ENCODE assay signal across 10 cellular contexts in the genomic region with DNA sequence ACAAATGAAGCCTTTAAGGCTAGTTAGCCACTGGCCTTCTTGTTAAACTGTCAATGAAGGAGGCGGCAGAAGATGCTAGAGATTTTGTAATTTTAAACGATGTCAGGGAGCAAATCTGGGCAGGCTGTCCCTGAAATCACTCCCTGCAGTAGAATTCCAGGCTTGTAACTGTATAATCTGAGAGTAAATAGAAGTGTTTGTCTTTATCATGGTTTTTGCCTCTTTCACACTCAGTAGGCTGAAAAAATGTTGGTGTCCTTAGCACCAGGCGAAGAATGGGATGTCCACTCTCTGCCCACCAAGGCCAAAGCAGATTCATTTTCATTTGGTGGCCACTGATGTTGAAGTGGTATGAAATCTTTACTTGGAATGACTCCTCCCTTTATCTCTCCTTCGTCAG.
"Had no signal": no experiment of that assay in that cellular context is flagged by ENCODE, and none has a peak within 500 bp of the region (broad histone marks: within the 10 kb centered on the region; RNA-seq: fewer than 3 reads in every experiment).

No MANE protein-coding gene starts in this region.

- H3K9me3 Mint-ChIP-seq: GM23338, H9 had no signal

- H3K9ac ChIP-seq: GM23248 had no signal

- FAIRE-seq: H54 had no signal

- H3K4me3 ChIP-seq: GM23248, GM23338, HAP-1 had no signal

- H3K27ac ChIP-seq: GM23248 had no signal

- H3K36me3 ChIP-seq: HAP-1 had no signal

- H3K4me1 ChIP-seq: HAP-1 had no signal

- DNase-seq: GM23248, GOT3, H7, H9, HCEC 1CT, HFFc6 had no signal

- H2AFZ ChIP-seq: GM23248, GM23338 had no signal

- H3K4me3 Mint-ChIP-seq: GM23338, H9, HFFc6 had no signal

- H3K9me3 ChIP-seq: HAP-1 had no signal

- H3K4me2 ChIP-seq: GM23338 had no signal

- H3K4me1 Mint-ChIP-seq: H9 had no signal

- ATAC-seq: GM23338, HCT116 had no signal

- H3K27ac Mint-ChIP-seq: GM23338, H9, HFFc6 had no signal
